ENCODE assay signal across 8 cellular contexts in genomic region chr2:197378494-197378972, GRCh38. TPM values are rescaled to one million over a fixed set of nuclear protein-coding genes. Genes with fewer than 3 reads are reported as not detected.
DNase-seq lines count a peak whose midpoint lies in the region; ATAC-seq and TF ChIP-seq lines count a peak whose summit lies in the region.

No MANE protein-coding gene starts in this region.

- H3K27ac ChIP-seq in right cardiac atrium (ENCODE audit: low read length) (no peak overlapping the region), gastrocnemius medialis (no peak overlapping the region)

- no peaks in the 10 kb centered on the region for H3K9me3 ChIP-seq in adipocyte (ENCODE audit: control insufficient read depth, low read length)
- H3K9me3 ChIP-seq in right cardiac atrium (ENCODE audit: control insufficient read depth, low read length): no peaks in the 10 kb centered on the region
- no peaks in the 10 kb centered on the region for H3K9me3 ChIP-seq in gastrocnemius medialis

- TF ChIP-seq POLR2A in NB4 (IDR thresholded peaks at IDR 0.05; ENCODE audit: extremely low read depth, insufficient read length) (no peak), gastrocnemius medialis (IDR thresholded peaks at IDR 0.05) (no peak), GM18505 (IDR thresholded peaks at IDR 0.05; ENCODE audit: borderline replicate concordance, extremely low read depth, insufficient read depth, insufficient read length) (no peak)

- TF ChIP-seq CTCF in GM12875 (IDR thresholded peaks at IDR 0.05; ENCODE audit: borderline replicate concordance, insufficient read depth, low read depth, low read length) (peak; percentile 56; the same call in 1 of the 2 replicates), NB4 (IDR thresholded peaks at IDR 0.05; ENCODE audit: low read depth, low read length) (peak; percentile 56), gastrocnemius medialis (IDR thresholded peaks at IDR 0.05 in 4 of 5, conservative IDR thresholded peaks at IDR 0.05 in 1 of 5) (peak; percentile 72 to 78 (median 76))

- ATAC-seq in right cardiac atrium (peak; percentile 61 to 71), gastrocnemius medialis (peak; percentile 70 to 86), GM18505 (IDR thresholded peaks at IDR 0.05; ENCODE audit: unreplicated experiment) (no peak)

- H3K4me1 ChIP-seq in adipocyte (ENCODE audit: control insufficient read depth, insufficient read depth, low read length) (peaks cover 10% of the 10 kb centered on the region), right cardiac atrium (ENCODE audit: control insufficient read depth, insufficient read depth, low read length) (no peaks in the 10 kb centered on the region), gastrocnemius medialis (no peaks in the 10 kb centered on the region)

- peak overlapping the region; percentile 39 for H3K9ac ChIP-seq in adipocyte (ENCODE audit: low read length)

- in situ Hi-C loops in gastrocnemius medialis (cut with MboI; ENCODE audit: low sequenced_read_pairs in 4 of 4): loop anchor here in 1 of 4 donors (10.0 kb wide), 2 partner anchors 184 to 264 kb away; no protein-coding TSS in a partner anchor

- H3K27me3 ChIP-seq in adipocyte (replicated peaks; ENCODE audit: control insufficient read depth, insufficient read depth, low read length): no peaks in the 10 kb centered on the region
- H3K27me3 ChIP-seq in right cardiac atrium (ENCODE audit: control insufficient read depth, insufficient read depth): no peaks in the 10 kb centered on the region
- H3K27me3 ChIP-seq in gastrocnemius medialis: no peaks in the 10 kb centered on the region

- intact Hi-C loops in right cardiac atrium (cut with DNase I): loop anchor here (5.0 to 10.0 kb wide), 4 partner anchors 184 to 266 kb away; no protein-coding TSS in a partner anchor
- intact Hi-C loops in gastrocnemius medialis (cut with DNase I; ENCODE audit: low total_unique reads): loop anchor here (1.0 to 5.0 kb wide), 5 partner anchors 51 to 366 kb away; no protein-coding TSS in a partner anchor

- H3K36me3 ChIP-seq in adipocyte (ENCODE audit: control insufficient read depth, insufficient read depth, low read length, severe bottlenecking): no peaks in the 10 kb centered on the region
- no peaks in the 10 kb centered on the region for H3K36me3 ChIP-seq in gastrocnemius medialis

- peak; percentile 67 for DNase-seq in NB4 (ENCODE audit: low read depth)
- DNase-seq in SW480 (ENCODE audit: low spot score): peak; percentile 52
- peak; percentile 80 for DNase-seq in adipocyte (ENCODE audit: low read depth)
- peak in 1 of 3 donors; percentile 53 for DNase-seq in right cardiac atrium
- DNase-seq in gastrocnemius medialis: peak in 1 of 2 donors; percentile 8
- no peak for DNase-seq in NK-92 (lab: John Stamatoyannopoulos, UW; ENCODE audit: unreplicated experiment)

- WGBS in right cardiac atrium: 33% methylated on average over 11 of the region's 11 CpGs

- no peak overlapping the region for H3K4me3 ChIP-seq in GM12875 (ENCODE audit: low read depth, low read length)
- no peak overlapping the region for H3K4me3 ChIP-seq in NB4 (ENCODE audit: low read depth, low read length)
- peak overlapping the region; percentile 34 for H3K4me3 ChIP-seq in adipocyte (ENCODE audit: low read length)
- no peak overlapping the region for H3K4me3 ChIP-seq in right cardiac atrium (ENCODE audit: low read length)
- no peak overlapping the region for H3K4me3 ChIP-seq in gastrocnemius medialis

RNA-seq across cellular contexts. Expression of gene SF3B1, which starts 56.3 kb away (rescaled TPM):
- 100 to 1,000 TPM; 148 to 182 (median 165) TPM for total RNA-seq in right cardiac atrium
- 166 TPM for polyA plus RNA-seq in right cardiac atrium
- total RNA-seq in gastrocnemius medialis: 100 to 1,000 TPM; 137 to 297 (median 158) TPM
